Comparison of ENCODE assay signal across 27 cellular contexts in the genomic region with DNA sequence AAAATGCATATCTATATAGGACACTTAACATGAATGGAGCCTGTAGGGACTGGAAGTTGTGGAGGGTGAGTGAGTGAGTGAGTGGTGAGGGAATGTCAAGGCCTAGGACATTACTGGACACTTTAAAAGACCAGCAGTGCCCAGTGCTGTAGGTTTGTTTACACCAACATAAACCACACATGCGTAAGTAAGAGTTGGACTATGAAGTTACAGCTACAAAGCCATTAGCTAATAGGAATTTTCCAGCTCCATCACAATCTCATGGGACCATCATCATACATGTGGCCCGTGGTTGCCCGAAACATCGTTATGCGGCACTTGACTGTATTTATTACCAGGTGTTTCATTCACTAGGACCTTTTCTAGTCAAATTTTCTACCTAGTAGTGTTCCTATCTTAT. TPM values are rescaled to one million over a fixed set of nuclear protein-coding genes. Genes with fewer than 3 reads are reported as not detected.
A peak's percentile ranks its signal among the peaks of the same experiment; 100 is the strongest.
DNase-seq lines count a peak whose midpoint lies in the region; TF ChIP-seq lines count a peak whose summit lies in the region.
"Had no signal": no experiment of that assay in that cellular context is flagged by ENCODE, and none has a peak within 500 bp of the region (broad histone marks: within the 10 kb centered on the region; RNA-seq: fewer than 3 reads in every experiment).

No MANE protein-coding gene starts in this region.

- peaks cover 4 to 97% (median 47%) of the 10 kb centered on the region in 11 experiments; a peak in 17 of 22 replicates for H4K20me1 ChIP-seq in BLaER1 treated with 17β-estradiol and CSF1 and Interleukin-3, amounts not matched to agents 10 nM and 100 nM
- no peaks in the 10 kb centered on the region for H4K20me1 ChIP-seq in H9 (ENCODE audit: control insufficient read depth, insufficient read depth, insufficient read length)

- no peak overlapping the region for H4K8ac ChIP-seq in H9 (replicated peaks; ENCODE audit: insufficient read length, low read depth, low read length)

- H3K4me3 Mint-ChIP-seq in H9 = no peak overlapping the region
- no peak overlapping the region for H3K4me3 Mint-ChIP-seq in nephron
- no peak overlapping the region for H3K4me3 Mint-ChIP-seq in activated CD4-positive, alpha-beta T cell treated with anti-CD3 and anti-CD28 coated beads, Interleukin-2, amount 10 ng/mL, durations not matched to agents 24 days and 14 days
- H3K4me3 Mint-ChIP-seq: activated CD4-positive, alpha-beta memory T cell treated with anti-CD3 and anti-CD28 coated beads, Interleukin-2, amount 10 ng/mL, durations not matched to agents 7 days and 5 days; CD4-positive, alpha-beta memory T cell; effector memory CD8-positive, alpha-beta T cell; memory B cell had no signal

- TF ChIP-seq POLR2A in esophagus muscularis mucosa (IDR thresholded peaks at IDR 0.05; ENCODE audit: low read depth) = no peak

- peaks cover 0 to 7% (median 0%) of the 10 kb centered on the region in 11 experiments; a peak in 1 of 22 replicates for H3K9me3 ChIP-seq in BLaER1 treated with 17β-estradiol and CSF1 and Interleukin-3, amounts not matched to agents 10 nM and 100 nM (replicated peaks in 1 of 11)
- H3K9me3 ChIP-seq in H9 (ENCODE audit: control insufficient read depth, low read depth, low read length) (no peaks in the 10 kb centered on the region), esophagus muscularis mucosa (no peaks in the 10 kb centered on the region)
- H3K9me3 ChIP-seq: breast epithelium, esophagus squamous epithelium, Peyer's patch, testis, vagina had no signal

- intact Hi-C loops in esophagus muscularis mucosa (cut with DNase I) = no loop called here
- intact Hi-C loops in activated CD4-positive, alpha-beta T cell treated with anti-CD3 and anti-CD28 coated beads, Interleukin-2, amount 10 ng/mL, durations not matched to agents 24 days and 14 days (cut with micrococcal nuclease) = no loop called here

- no peak for TF ChIP-seq CTCF in H9 (conservative IDR thresholded peaks at IDR 0.05)
- TF ChIP-seq CTCF in esophagus muscularis mucosa (IDR thresholded peaks at IDR 0.05) = no peak
- TF ChIP-seq CTCF in nephron (IDR thresholded peaks at IDR 0.05; ENCODE audit: unreplicated experiment in 3 of 3) = no peak

- H3K27me3 ChIP-seq in BLaER1 treated with 17β-estradiol and CSF1 and Interleukin-3, amounts not matched to agents 10 nM and 100 nM = no peaks in the 10 kb centered on the region
- no peaks in the 10 kb centered on the region for H3K27me3 ChIP-seq in H9 (ENCODE audit: insufficient read depth, low read length)
- H3K27me3 ChIP-seq in esophagus muscularis mucosa = no peaks in the 10 kb centered on the region
- H3K27me3 ChIP-seq: breast epithelium, esophagus squamous epithelium, Peyer's patch, testis, vagina had no signal

- H4K5ac ChIP-seq in H9 (ENCODE audit: insufficient read length, low read depth, low read length) = no peak overlapping the region

- no peaks in the 10 kb centered on the region for H3K9me3 Mint-ChIP-seq in H9
- H3K9me3 Mint-ChIP-seq in nephron = no peaks in the 10 kb centered on the region
- peaks cover 9% of the 10 kb centered on the region for H3K9me3 Mint-ChIP-seq in activated CD4-positive, alpha-beta T cell treated with anti-CD3 and anti-CD28 coated beads, Interleukin-2, amount 10 ng/mL, durations not matched to agents 24 days and 14 days
- H3K9me3 Mint-ChIP-seq: CD4-positive, alpha-beta memory T cell; effector memory CD8-positive, alpha-beta T cell; memory B cell had no signal

- WGBS in H9 (ENCODE audit: extremely low coverage, insufficient read length, low lambda C conversion rate) = no CpG with 5 or more reads among the region's 5 CpGs
- 69% methylated on average over 5 of the region's 5 CpGs for WGBS in esophagus muscularis mucosa

- no peak overlapping the region for H2BK20ac ChIP-seq in H9 (ENCODE audit: low read depth, low read length, poor library complexity, severe bottlenecking)

- TF ChIP-seq EP300 in esophagus muscularis mucosa (IDR thresholded peaks at IDR 0.05) = no peak

- H3K79me2 ChIP-seq in H9 (ENCODE audit: insufficient read depth, low read length) = peaks cover 27% of the 10 kb centered on the region; the same call in 1 of the 2 replicates

- no peak overlapping the region for H2BK120ac ChIP-seq in H9 (ENCODE audit: low read depth, low read length, poor library complexity, severe bottlenecking)

- H3K18ac ChIP-seq in H9 (ENCODE audit: insufficient read length, low read depth, low read length) = no peak overlapping the region

- peaks cover 8% of the 10 kb centered on the region for H3K79me1 ChIP-seq in H9 (ENCODE audit: insufficient read depth, low read depth, low read length, poor library complexity, severe bottlenecking)

- no peak overlapping the region for H3K23ac ChIP-seq in H9 (ENCODE audit: insufficient read length, low read depth, low read length)

- H2BK5ac ChIP-seq in H9 (ENCODE audit: insufficient read length, low read length) = no peak overlapping the region

- H3K4me3 ChIP-seq in BLaER1 treated with 17β-estradiol and CSF1 and Interleukin-3, amounts not matched to agents 10 nM and 100 nM = no peak overlapping the region
- H3K4me3 ChIP-seq in esophagus muscularis mucosa = no peak overlapping the region
- H3K4me3 ChIP-seq: breast epithelium, coronary artery, esophagus squamous epithelium, Peyer's patch, testis, vagina had no signal

- no peak overlapping the region for H2BK15ac ChIP-seq in H9 (ENCODE audit: low read depth, low read length)

- no peaks in the 10 kb centered on the region for H3K27me3 Mint-ChIP-seq in H9 (ENCODE audit: low read depth)
- H3K27me3 Mint-ChIP-seq in nephron (ENCODE audit: low read depth) = no peaks in the 10 kb centered on the region
- no peaks in the 10 kb centered on the region for H3K27me3 Mint-ChIP-seq in activated CD4-positive, alpha-beta T cell treated with anti-CD3 and anti-CD28 coated beads, Interleukin-2, amount 10 ng/mL, durations not matched to agents 24 days and 14 days
- H3K27me3 Mint-ChIP-seq: activated CD4-positive, alpha-beta memory T cell treated with anti-CD3 and anti-CD28 coated beads, Interleukin-2, amount 10 ng/mL, durations not matched to agents 7 days and 5 days; CD4-positive, alpha-beta memory T cell; effector memory CD8-positive, alpha-beta T cell; memory B cell had no signal

- no peak overlapping the region for H2AFZ ChIP-seq in H9 (ENCODE audit: low read length)

- H3K23me2 ChIP-seq in H9 (ENCODE audit: insufficient read length, low read depth, low read length, poor library complexity, severe bottlenecking) = no peaks in the 10 kb centered on the region

- H3K4me1 ChIP-seq in BLaER1 treated with 17β-estradiol and CSF1 and Interleukin-3, amounts not matched to agents 10 nM and 100 nM = peaks cover 64 to 79% (median 73%) of the 10 kb centered on the region in 10 experiments
- H3K4me1 ChIP-seq in H9 (ENCODE audit: insufficient read depth, low read length) = peaks cover 2% of the 10 kb centered on the region; the same call in 1 of the 2 replicates
- H3K4me1 ChIP-seq in esophagus muscularis mucosa = peaks cover 85 to 94% (median 87%) of the 10 kb centered on the region in 4 donors

- H3K56ac ChIP-seq in H9 (ENCODE audit: insufficient read length, low read depth, low read length) = no peak overlapping the region

- H3K14ac ChIP-seq in H9 (ENCODE audit: insufficient read depth, low read length) = no peak overlapping the region

- H3K4me1 Mint-ChIP-seq in H9 (peaks cover 19% of the 10 kb centered on the region in 2 experiments), nephron (peaks cover 76% of the 10 kb centered on the region)
- H3K4me1 Mint-ChIP-seq in activated CD4-positive, alpha-beta T cell treated with anti-CD3 and anti-CD28 coated beads, Interleukin-2, amount 10 ng/mL, durations not matched to agents 24 days and 14 days = peaks cover 22% of the 10 kb centered on the region

- no peak overlapping the region for H3K9ac ChIP-seq in BLaER1 treated with 17β-estradiol and CSF1 and Interleukin-3, amounts not matched to agents 10 nM and 100 nM
- no peak overlapping the region for H3K9ac ChIP-seq in H9 (ENCODE audit: extremely low read depth, insufficient read length, low read length)

- no peak overlapping the region for H2AK5ac ChIP-seq in H9 (ENCODE audit: insufficient read length, low read length)

- peaks cover 2 to 6% (median 4%) of the 10 kb centered on the region in 3 experiments; a peak in 5 of 7 replicates for H3K36me3 Mint-ChIP-seq in H9 (ENCODE audit: insufficient read depth in 1 of 3, low read depth in 3 of 3)
- no peaks in the 10 kb centered on the region for H3K36me3 Mint-ChIP-seq in nephron (ENCODE audit: low read depth)
- H3K36me3 Mint-ChIP-seq in activated CD4-positive, alpha-beta T cell treated with anti-CD3 and anti-CD28 coated beads, Interleukin-2, amount 10 ng/mL, durations not matched to agents 24 days and 14 days (ENCODE audit: low read depth) = no peaks in the 10 kb centered on the region
- H3K36me3 Mint-ChIP-seq: CD4-positive, alpha-beta memory T cell; memory B cell had no signal

- DNase-seq in H9 = peak; percentile 1
- DNase-seq in esophagus muscularis mucosa (ENCODE audit: extremely low spot score) = no peak
- no peak for DNase-seq in activated gamma-delta T cell treated with Interleukin-2 at 50 U/mL for 16 hours
- DNase-seq in NCI-H1105 treated with DMSO at 0.1 percent for 48 hours (lab: John Stamatoyannopoulos, UW) = no peak
- no peak for DNase-seq in activated CD4-positive, alpha-beta T cell treated with anti-CD3 and anti-CD28 coated beads, Interleukin-2, amount 10 ng/mL, durations not matched to agents 24 days and 14 days
- DNase-seq: activated CD4-positive, alpha-beta memory T cell treated with anti-CD3 and anti-CD28 coated beads, Interleukin-2, amount 10 ng/mL, durations not matched to agents 7 days and 5 days; activated effector memory CD4-positive, alpha-beta T cell treated with Interleukin-2 at 50 U/mL for 16 hours; CD4-positive, alpha-beta memory T cell; effector memory CD8-positive, alpha-beta T cell; esophagus squamous epithelium; left colon; MM.1S; NCI-H1436; NCI-H526 treated with DMSO at 0.1 percent for 48 hours; Peyer's patch; retina; SIG-M5; stimulated activated CD4-positive, alpha-beta T cell treated with anti-CD3 and anti-CD28 coated beads, Interleukin-4, amount 100 ng/mL, for 4 hours; stimulated activated naive CD4-positive, alpha-beta T cell treated with Interleukin-2 at 50 U/mL for 16 hours; T-helper 1 cell; testis had no signal

- H3K36me3 ChIP-seq in BLaER1 treated with 17β-estradiol and CSF1 and Interleukin-3, amounts not matched to agents 10 nM and 100 nM = peaks cover 0 to 87% (median 17%) of the 10 kb centered on the region in 11 experiments; a peak in 13 of 22 replicates
- H3K36me3 ChIP-seq in esophagus muscularis mucosa = peaks cover 0 to 3% (median 0%) of the 10 kb centered on the region in 4 donors
- H3K36me3 ChIP-seq: breast epithelium, esophagus squamous epithelium, Peyer's patch, vagina had no signal

- H3K27ac ChIP-seq in BLaER1 treated with 17β-estradiol and CSF1 and Interleukin-3, amounts not matched to agents 10 nM and 100 nM = no peak overlapping the region
- H3K27ac ChIP-seq in H9 (ENCODE audit: insufficient read length, low read depth, low read length) = no peak overlapping the region
- H3K27ac ChIP-seq in esophagus muscularis mucosa (replicated peaks in 1 of 4) = peak overlapping the region; percentile 73 to 77 (median 76)
- H3K27ac ChIP-seq: breast epithelium, coronary artery, Peyer's patch, testis had no signal

- H3K4me2 ChIP-seq in BLaER1 treated with 17β-estradiol and CSF1 and Interleukin-3, amounts not matched to agents 10 nM and 100 nM = peak overlapping the region in 10 of 11 experiments; percentile 0 to 63 (median 44); a peak in 17 of 22 replicates
- H3K4me2 ChIP-seq in H9 (ENCODE audit: insufficient read depth, insufficient read length, low read length) = no peak overlapping the region

- H4K91ac ChIP-seq in H9 (ENCODE audit: insufficient read length, low read depth, low read length) = no peak overlapping the region

- H3K4ac ChIP-seq in H9 (ENCODE audit: low read depth, low read length) = no peak overlapping the region

- no peak overlapping the region for H3K27ac Mint-ChIP-seq in H9
- H3K27ac Mint-ChIP-seq in nephron = peak overlapping the region; percentile 29 to 94 (median 90)
- H3K27ac Mint-ChIP-seq in activated CD4-positive, alpha-beta T cell treated with anti-CD3 and anti-CD28 coated beads, Interleukin-2, amount 10 ng/mL, durations not matched to agents 24 days and 14 days = no peak overlapping the region
- H3K27ac Mint-ChIP-seq: activated CD4-positive, alpha-beta memory T cell treated with anti-CD3 and anti-CD28 coated beads, Interleukin-2, amount 10 ng/mL, durations not matched to agents 7 days and 5 days; CD4-positive, alpha-beta memory T cell; effector memory CD8-positive, alpha-beta T cell; memory B cell had no signal

- H2BK12ac ChIP-seq in H9 (ENCODE audit: insufficient read length, low read depth, low read length) = no peak overlapping the region

- no peak overlapping the region for H3T11ph ChIP-seq in H9 (ENCODE audit: low read length)

RNA-seq across cellular contexts. Expression of a gene that starts 49.2 kb away (rescaled TPM):
- total RNA-seq in H9 (2021) = 16.8 and 20.0 TPM in 2 replicates
- total RNA-seq in esophagus muscularis mucosa = 10 to 100 TPM; 49.8 to 93.8 (median 77.0) TPM
- 1.7 and 2.2 TPM in 2 replicates for total RNA-seq in activated CD4-positive, alpha-beta T cell treated with anti-CD3 and anti-CD28 coated beads, Interleukin-2, amount 10 ng/mL, durations not matched to agents 24 days and 14 days

Comparison
In these comparisons a context has a peak if more than half of its experiments do, and no peak if none do; other contexts are left out.
1. H3K27ac ChIP-seq: peak in esophagus muscularis mucosa (4 of 4); none in BLaER1 treated with 17β-estradiol and CSF1 and Interleukin-3, amounts not matched to agents 10 nM and 100 nM (0 of 11) and H9 (single experiment).
2. H3K27ac Mint-ChIP-seq: peak in nephron (3 of 3); none in H9 (0 of 3) and activated CD4-positive, alpha-beta T cell treated with anti-CD3 and anti-CD28 coated beads, Interleukin-2, amount 10 ng/mL, durations not matched to agents 24 days and 14 days (single experiment).